Comparison of ENCODE assay signal across 8 cellular contexts in the genomic region with DNA sequence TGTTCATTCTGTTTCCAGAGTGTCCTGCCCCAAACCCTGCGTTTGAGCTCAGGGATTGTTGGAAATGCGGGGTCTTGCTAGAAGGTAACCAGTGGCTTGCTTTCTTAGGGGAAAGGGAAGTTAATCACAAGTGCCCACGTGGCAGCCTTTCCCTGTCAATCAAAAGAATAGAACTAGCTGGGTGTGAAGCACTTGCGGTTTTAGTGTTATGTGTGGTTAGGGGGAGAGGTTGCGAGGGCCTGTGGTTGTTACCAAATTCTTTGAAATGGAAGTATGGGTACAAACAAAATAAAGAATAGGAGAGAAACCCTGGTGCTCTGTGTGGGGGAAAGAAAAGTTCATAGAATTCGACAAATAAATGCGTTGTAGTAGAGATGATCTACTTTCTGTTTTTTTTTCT.
DNase-seq lines count a peak whose midpoint lies in the region; ATAC-seq and TF ChIP-seq lines count a peak whose summit lies in the region.

No MANE protein-coding gene starts in this region.

- H2AFZ ChIP-seq in neural progenitor cell (replicated peaks), result no peak overlapping the region

- POLR2A ChIA-PET in T-cell (lab: Charles Lee), result interaction anchor here in 1 of 2 donors (0.8 kb wide), 1 partner anchor 62 kb away, joined by 3 read pairs; no protein-coding TSS in a partner anchor

- peak; percentile 29 for ATAC-seq in GM19025 (IDR thresholded peaks at IDR 0.05; ENCODE audit: low read depth, unreplicated experiment)
- ATAC-seq in HG03108 (IDR thresholded peaks at IDR 0.05; ENCODE audit: unreplicated experiment), result peak; percentile 44
- peak; percentile 61 to 83 (median 78) for ATAC-seq in T-cell (replicated peaks in 1 of 4)
- ATAC-seq in activated naive CD8-positive, alpha-beta T cell treated with anti-CD3 and anti-CD28 coated beads, Interleukin-2, amount 50 U/mL, for 24 hours, result peak; percentile 55

- H3K4me2 ChIP-seq in neural progenitor cell, result no peak overlapping the region

- H3K4me1 ChIP-seq in neural progenitor cell (peaks cover 26% of the 10 kb centered on the region), esophagus squamous epithelium (peaks cover 8 to 61% (median 31%) of the 10 kb centered on the region in 3 donors)

- DNase-seq in T-cell (peak; percentile 33 to 76 (median 60)), neural progenitor cell (ENCODE audit: low spot score) (no peak), NCI-H2227 (lab: John Stamatoyannopoulos, UW; ENCODE audit: unreplicated experiment) (no peak), MG63 (no peak), esophagus squamous epithelium (lab: John Stamatoyannopoulos, UW) (no peak)
- DNase-seq in activated naive CD8-positive, alpha-beta T cell treated with anti-CD3 and anti-CD28 coated beads, Interleukin-2, amount 50 U/mL, for 24 hours, result peak; percentile 68

- H3K9me3 ChIP-seq in neural progenitor cell (ENCODE audit: low read depth) (no peaks in the 10 kb centered on the region), MG63 (no peaks in the 10 kb centered on the region), esophagus squamous epithelium (no peaks in the 10 kb centered on the region)

- H3K27me3 ChIP-seq in neural progenitor cell, result no peaks in the 10 kb centered on the region
- no peaks in the 10 kb centered on the region for H3K27me3 ChIP-seq in MG63
- H3K27me3 ChIP-seq in esophagus squamous epithelium, result no peaks in the 10 kb centered on the region

- intact Hi-C loops in esophagus squamous epithelium (cut with DNase I), result no loop called here

- H3K27ac ChIP-seq in neural progenitor cell, result no peak overlapping the region
- no peak overlapping the region for H3K27ac ChIP-seq in esophagus squamous epithelium

- no peaks in the 10 kb centered on the region for H3F3A ChIP-seq in neural progenitor cell (ENCODE audit: low read depth)

- H3K9ac ChIP-seq in neural progenitor cell, result no peak overlapping the region

- TF ChIP-seq POLR2A in esophagus squamous epithelium (IDR thresholded peaks at IDR 0.05), result no peak

- H3K9me3 Mint-ChIP-seq in T-cell (no peaks in the 10 kb centered on the region), neural progenitor cell (peaks cover 6% of the 10 kb centered on the region)
- no peaks in the 10 kb centered on the region for H3K9me3 Mint-ChIP-seq in activated naive CD8-positive, alpha-beta T cell treated with anti-CD3 and anti-CD28 coated beads, Interleukin-2, amount 50 U/mL, for 24 hours

- peak overlapping the region; percentile 71 to 78 (median 72) for H3K4me3 Mint-ChIP-seq in T-cell
- H3K4me3 Mint-ChIP-seq in activated naive CD8-positive, alpha-beta T cell treated with anti-CD3 and anti-CD28 coated beads, Interleukin-2, amount 50 U/mL, for 24 hours, result peak overlapping the region; percentile 63
- H3K4me3 Mint-ChIP-seq in neural progenitor cell, result no peak overlapping the region

- H3K36me3 Mint-ChIP-seq in T-cell (no peaks in the 10 kb centered on the region), neural progenitor cell (peaks cover 35% of the 10 kb centered on the region)
- H3K36me3 Mint-ChIP-seq in activated naive CD8-positive, alpha-beta T cell treated with anti-CD3 and anti-CD28 coated beads, Interleukin-2, amount 50 U/mL, for 24 hours (ENCODE audit: low read depth), result peaks cover 6% of the 10 kb centered on the region

- CTCF ChIA-PET in T-cell (lab: Charles Lee), result interaction anchor here in 1 of 2 donors (0.8 to 2.0 kb wide), 4 partner anchors 26 to 71 kb away, joined by 3 to 12 read pairs (median 6); no protein-coding TSS in a partner anchor

- peaks cover 40% of the 10 kb centered on the region for H4K20me1 ChIP-seq in neural progenitor cell (ENCODE audit: low read depth)

- TF ChIP-seq CTCF in neural progenitor cell (IDR thresholded peaks at IDR 0.05), result no peak
- TF ChIP-seq CTCF in esophagus squamous epithelium (IDR thresholded peaks at IDR 0.05), result no peak

- H3K4me1 Mint-ChIP-seq in T-cell (peaks cover 81 to 88% (median 83%) of the 10 kb centered on the region in 3 donors), neural progenitor cell (peaks cover 58% of the 10 kb centered on the region)
- peaks cover 73% of the 10 kb centered on the region for H3K4me1 Mint-ChIP-seq in activated naive CD8-positive, alpha-beta T cell treated with anti-CD3 and anti-CD28 coated beads, Interleukin-2, amount 50 U/mL, for 24 hours

- H3K4me3 ChIP-seq in neural progenitor cell, result no peak overlapping the region
- no peak overlapping the region for H3K4me3 ChIP-seq in MG63
- H3K4me3 ChIP-seq in esophagus squamous epithelium, result no peak overlapping the region

- H3K27me3 Mint-ChIP-seq in T-cell (peaks cover 0 to 2% of the 10 kb centered on the region in 2 donors), neural progenitor cell (ENCODE audit: insufficient read depth, low read depth) (no peaks in the 10 kb centered on the region)
- peaks cover 15% of the 10 kb centered on the region for H3K27me3 Mint-ChIP-seq in activated naive CD8-positive, alpha-beta T cell treated with anti-CD3 and anti-CD28 coated beads, Interleukin-2, amount 50 U/mL, for 24 hours

- peaks cover 96% of the 10 kb centered on the region for H3K79me2 ChIP-seq in neural progenitor cell (ENCODE audit: low read depth)

- WGBS in esophagus squamous epithelium, 2 donors, result 61 to 62% methylated on average over 7 of the region's 7 CpGs

- H3K36me3 ChIP-seq in neural progenitor cell (no peaks in the 10 kb centered on the region), MG63 (peaks cover 48% of the 10 kb centered on the region), esophagus squamous epithelium (no peaks in the 10 kb centered on the region)

- H3K27ac Mint-ChIP-seq in T-cell, result peak overlapping the region; percentile 88 to 93
- peak overlapping the region; percentile 93 for H3K27ac Mint-ChIP-seq in activated naive CD8-positive, alpha-beta T cell treated with anti-CD3 and anti-CD28 coated beads, Interleukin-2, amount 50 U/mL, for 24 hours
- H3K27ac Mint-ChIP-seq in neural progenitor cell, result peak overlapping the region; percentile 78

Comparison
In these comparisons a context has a peak if more than half of its experiments do, and no peak if none do; other contexts are left out.
1. DNase-seq: peak in T-cell (34 of 34) and activated naive CD8-positive, alpha-beta T cell treated with anti-CD3 and anti-CD28 coated beads, Interleukin-2, amount 50 U/mL, for 24 hours (single experiment); none in neural progenitor cell (single experiment), NCI-H2227 (single experiment), MG63 (single experiment) and esophagus squamous epithelium (single experiment).
2. Peak in every context shown above with its lines, with median percentiles within 50 percentile points of each other: ATAC-seq and H3K27ac Mint-ChIP-seq.